In genomic region chr5:8840237-8840636, GRCh38 we compare ENCODE assay signal across 15 cellular contexts.
DNase-seq lines count a peak whose midpoint lies in the region; ATAC-seq, FAIRE-seq and TF ChIP-seq lines count a peak whose summit lies in the region.
"Had no signal": no experiment of that assay in that cellular context is flagged by ENCODE, and none has a peak within 500 bp of the region (broad histone marks: within the 10 kb centered on the region; RNA-seq: fewer than 3 reads in every experiment).

No MANE protein-coding gene starts in this region.

- ATAC-seq in K562 (peak; percentile 44; the same call in 2 of the 3 replicates), GM21786 (IDR thresholded peaks at IDR 0.05; ENCODE audit: unreplicated experiment) (no peak)

- H3F3A ChIP-seq in smooth muscle cell (ENCODE audit: low read depth), result peaks cover 15% of the 10 kb centered on the region

- H2AFZ ChIP-seq in K562 (ENCODE audit: low read depth, low read length) (no peak overlapping the region), smooth muscle cell (ENCODE audit: low read depth) (no peak overlapping the region)

- CTCF ChIA-PET in K562 (lab: Yijun Ruan, JAX; ENCODE audit: low intra/inter-chr PET ratio), result no interaction called here

- H3K36me3 ChIP-seq in H7 (replicated peaks; ENCODE audit: control insufficient read depth, insufficient read depth, low read length) (no peaks in the 10 kb centered on the region), K562 (ENCODE audit: control insufficient read depth, insufficient read depth, low read length) (no peaks in the 10 kb centered on the region), iPS-15b (ENCODE audit: control insufficient read depth, insufficient read depth, low read length) (peaks cover 4% of the 10 kb centered on the region), smooth muscle cell (ENCODE audit: low read depth) (no peaks in the 10 kb centered on the region)

- no peaks in the 10 kb centered on the region for H4K20me1 ChIP-seq in K562 (replicated peaks; ENCODE audit: control insufficient read depth, insufficient read depth, low read length)
- no peaks in the 10 kb centered on the region for H4K20me1 ChIP-seq in smooth muscle cell (ENCODE audit: low read depth)

- POLR2A ChIA-PET in K562 (lab: Yijun Ruan, JAX), result no interaction called here

- no peak for FAIRE-seq in K562 (lab: Jason Lieb, UNC)
- FAIRE-seq: GM12892, H54 had no signal

- H3K79me2 ChIP-seq in K562 (ENCODE audit: control insufficient read depth, insufficient read depth, low read length) (no peaks in the 10 kb centered on the region), smooth muscle cell (ENCODE audit: low read depth) (no peaks in the 10 kb centered on the region)

- BruUV-seq in K562 (replicated peaks; lab: Mats Ljungman, UMichigan), result no TSS peak

- peaks cover 1% of the 10 kb centered on the region; the same call in 1 of the 2 replicates for H3K9me3 ChIP-seq in K562 (replicated peaks; ENCODE audit: control insufficient read depth, insufficient read depth, low read depth, low read length)
- no peaks in the 10 kb centered on the region for H3K9me3 ChIP-seq in iPS-15b (ENCODE audit: control insufficient read depth, insufficient read depth, low read length)
- no peaks in the 10 kb centered on the region for H3K9me3 ChIP-seq in smooth muscle cell (replicated peaks; ENCODE audit: low read depth)

- H3K4me3 ChIP-seq in H7 (ENCODE audit: insufficient read depth, low read depth, low read length), result no peak overlapping the region
- H3K4me3 ChIP-seq in K562, result no peak overlapping the region
- H3K4me3 ChIP-seq in iPS-15b (ENCODE audit: low read depth, low read length), result peak overlapping the region; percentile 45
- H3K4me3 ChIP-seq in smooth muscle cell, result no peak overlapping the region

- H3K4me1 ChIP-seq in K562 (replicated peaks in 1 of 2; ENCODE audit: control insufficient read depth in 2 of 2, insufficient read depth in 2 of 2, low read length in 2 of 2), result peaks cover 0 to 4% of the 10 kb centered on the region in 2 experiments; a peak in 2 of 5 replicates
- peaks cover 3% of the 10 kb centered on the region for H3K4me1 ChIP-seq in iPS-15b (ENCODE audit: control insufficient read depth, insufficient read depth, low read length)
- no peaks in the 10 kb centered on the region for H3K4me1 ChIP-seq in smooth muscle cell (ENCODE audit: low read depth)

- peak; percentile 59 for DNase-seq in H7
- DNase-seq in K562 (ENCODE audit: extremely low read depth in 1 of 4, low spot score in 3 of 4), result peak in 1 of 4 experiments; percentile 4
- DNase-seq in smooth muscle cell (lab: John Stamatoyannopoulos, UW; ENCODE audit: unreplicated experiment), result no peak
- DNase-seq in NCI-H1694 treated with DMSO at 0.1 percent for 48 hours (lab: John Stamatoyannopoulos, UW), result no peak
- DNase-seq in NCI-H1092 treated with DMSO at 0.1 percent for 48 hours (lab: John Stamatoyannopoulos, UW), result no peak
- DNase-seq: KBM-7, NCI-H1436 treated with DMSO at 0.1 percent for 48 hours, NCI-H2081, NCI-H748 treated with DMSO at 0.1 percent for 48 hours, OCI-M1, RPMI8226 had no signal

- no peak for TF ChIP-seq EP300 in K562 (IDR thresholded peaks at IDR 0.05; ENCODE audit: low read length)

- H3K27me3 ChIP-seq in H7 (ENCODE audit: control insufficient read depth, insufficient read depth, low read length) (no peaks in the 10 kb centered on the region), K562 (ENCODE audit: control insufficient read depth in 2 of 2, insufficient read depth in 2 of 2, low read length in 2 of 2) (no peaks in the 10 kb centered on the region), iPS-15b (ENCODE audit: control insufficient read depth, insufficient read depth, low read length) (peaks cover 13% of the 10 kb centered on the region), smooth muscle cell (ENCODE audit: low read depth) (no peaks in the 10 kb centered on the region)

- H3K9ac ChIP-seq in K562 (ENCODE audit: insufficient read depth in 1 of 2, low read depth in 2 of 2, low read length in 2 of 2) (no peak overlapping the region), iPS-15b (ENCODE audit: low read depth, low read length) (peak overlapping the region; percentile 37), smooth muscle cell (ENCODE audit: low read depth) (no peak overlapping the region)

- no peak for TF ChIP-seq POLR2A in K562 (conservative IDR thresholded peaks at IDR 0.05)

- H3K27ac ChIP-seq in K562 (ENCODE audit: extremely low read depth, low read depth, low read length), result no peak overlapping the region
- no peak overlapping the region for H3K27ac ChIP-seq in smooth muscle cell (ENCODE audit: low read depth)

- H3K9me1 ChIP-seq in K562 (ENCODE audit: control insufficient read depth, insufficient read depth, low read length), result no peaks in the 10 kb centered on the region

- H3K4me2 ChIP-seq in K562 (ENCODE audit: insufficient read depth, low read length) (no peak overlapping the region), smooth muscle cell (peak overlapping the region; percentile 24)

- no peak for TF ChIP-seq CTCF in K562 (IDR thresholded peaks at IDR 0.05 in 2 of 3, conservative IDR thresholded peaks at IDR 0.05 in 1 of 3; ENCODE audit: insufficient read depth in 2 of 3, low read depth in 1 of 3, low read length in 3 of 3)
- no peak for TF ChIP-seq CTCF in smooth muscle cell (IDR thresholded peaks at IDR 0.05; ENCODE audit: borderline replicate concordance, insufficient read depth, poor library complexity, severe bottlenecking)

- in situ Hi-C loops in K562 (cut with MboI), result no loop called here

- no peak for TF ChIP-seq RAD21 in K562 (CRISPR knock-in tag; conservative IDR thresholded peaks at IDR 0.05 in 1 of 2, IDR thresholded peaks at IDR 0.05 in 1 of 2)

- intact Hi-C loops in K562 (cut with micrococcal nuclease), result no loop called here

- 15% methylated on average over 39 of the region's 39 CpGs for WGBS in K562 (ENCODE audit: insufficient coverage, low coverage, missing lambda C conversion rate)
- WGBS in smooth muscle cell (ENCODE audit: low lambda C conversion rate), result 41% methylated on average over 38 of the region's 39 CpGs

TF ChIP-seq in K562, 482 proteins besides CTCF, POLR2A, EP300 and RAD21 (continues in another document):
- TF ChIP-seq MNT (conservative IDR thresholded peaks at IDR 0.05), result no peak
- TF ChIP-seq NCOR1 (IDR thresholded peaks at IDR 0.05), result no peak
- no peak for TF ChIP-seq RREB1 (CRISPR knock-in tag; IDR thresholded peaks at IDR 0.05)
- TF ChIP-seq HMBOX1 (IDR thresholded peaks at IDR 0.05), result no peak
- no peak for TF ChIP-seq FOXP1 (CRISPR knock-in tag; IDR thresholded peaks at IDR 0.05)
